ENCODE assay signal across 30 cellular contexts in genomic region chr2:166957686-166958085, GRCh38.
DNase-seq lines count a peak whose midpoint lies in the region; ATAC-seq, FAIRE-seq and TF ChIP-seq lines count a peak whose summit lies in the region.
"Had no signal": no experiment of that assay in that cellular context is flagged by ENCODE, and none has a peak within 500 bp of the region (broad histone marks: within the 10 kb centered on the region; RNA-seq: fewer than 3 reads in every experiment).

No MANE protein-coding gene starts in this region.

- H3K9me1 ChIP-seq in IMR-90 (ENCODE audit: insufficient read depth, low read length), result no peaks in the 10 kb centered on the region

- H4K91ac ChIP-seq in IMR-90 (ENCODE audit: insufficient read depth, low read depth, low read length), result no peak overlapping the region

- no peak overlapping the region for H3K4me3 ChIP-seq in IMR-90 (ENCODE audit: insufficient read depth, low read depth, low read length)
- no peak overlapping the region for H3K4me3 ChIP-seq in iPS-18a (ENCODE audit: low read length)
- H3K4me3 ChIP-seq in pancreas, result no peak overlapping the region
- H3K4me3 ChIP-seq: esophagus squamous epithelium, gastrocnemius medialis, Peyer's patch, right atrium auricular region, SJCRH30, suprapubic skin had no signal

- no peak overlapping the region for H2AK9ac ChIP-seq in IMR-90 (replicated peaks; ENCODE audit: low read depth, low read length, poor library complexity)

- H4K5ac ChIP-seq in IMR-90 (ENCODE audit: low read depth, low read length), result no peak overlapping the region

- intact Hi-C loops in IMR-90 (cut with micrococcal nuclease) (no loop called here), pancreas (cut with DNase I) (no loop called here), head of caudate nucleus (cut with DNase I) (no loop called here)

- H3K27me3 ChIP-seq in IMR-90 (ENCODE audit: control insufficient read depth, insufficient read depth, low read length) (no peaks in the 10 kb centered on the region), iPS-18a (ENCODE audit: control insufficient read depth, insufficient read depth, low read length) (no peaks in the 10 kb centered on the region), pancreas (no peaks in the 10 kb centered on the region)
- H3K27me3 ChIP-seq: esophagus squamous epithelium, gastrocnemius medialis, Peyer's patch, right atrium auricular region, SJCRH30, suprapubic skin had no signal

- H3K56ac ChIP-seq in IMR-90 (ENCODE audit: extremely low read depth, insufficient read depth, low read length), result no peak overlapping the region

- FAIRE-seq in pancreas (lab: Jason Lieb, UNC), result no peak
- FAIRE-seq: bronchial epithelial cell, GM12892, GM19239 had no signal

- in situ Hi-C loops in Caki2 (cut with HindIII; ENCODE audit: low pct_unique_long_range_greater_than_20kb, low sequenced_read_pairs), result no loop called here
- in situ Hi-C loops in IMR-90 (cut with MboI; ENCODE audit: low sequenced_read_pairs), result no loop called here

- TF ChIP-seq RAD21 in IMR-90 (IDR thresholded peaks at IDR 0.05; ENCODE audit: low read length), result no peak

- peak; percentile 55 for DNase-seq in Caki2 (ENCODE audit: low read depth)
- DNase-seq in IMR-90, result peak; percentile 64
- no peak for DNase-seq in pancreas
- DNase-seq in SHP77 (lab: John Stamatoyannopoulos, UW), result no peak
- no peak for DNase-seq in head of caudate nucleus
- DNase-seq: activated CD4-positive, alpha-beta T cell treated with anti-CD3 and anti-CD28 coated beads for 4 hours; activated naive CD4-positive, alpha-beta T cell treated with anti-CD3 and anti-CD28 coated beads for 36 hours; activated T-cell treated with anti-CD3 and anti-CD28 coated beads, Interleukin-2, amount 50 U/mL, for 72 hours; amniotic stem cell; cortex of kidney; esophagus squamous epithelium; gastrocnemius medialis; KG1; NCI-H1436; NCI-H2171 treated with DMSO at 0.1 percent for 48 hours; NCI-H526; occipital lobe; Peyer's patch; SJCRH30; stimulated activated CD4-positive, alpha-beta T cell treated with anti-CD3 and anti-CD28 coated beads, Interleukin-4, amount 100 ng/mL, for 24 hours; stimulated activated naive B cell treated with anti-CD40 and anti-IgM and Interleukin-4, amounts not matched to agents 10 μg/mL and 1 μg/mL and 100 μg/mL, for 72 hours; T-helper 17 cell had no signal

- no TSS peak for BruUV-seq in IMR-90 (replicated peaks; lab: Mats Ljungman, UMichigan)

- no peak overlapping the region for H3K23ac ChIP-seq in IMR-90 (ENCODE audit: low read depth, low read length)

- H2AK5ac ChIP-seq in IMR-90 (ENCODE audit: low read depth, low read length), result no peak overlapping the region

- H3K14ac ChIP-seq in IMR-90 (replicated peaks; ENCODE audit: low read depth, low read length), result no peak overlapping the region

- no peaks in the 10 kb centered on the region for H4K20me1 ChIP-seq in IMR-90 (ENCODE audit: insufficient read depth, low read length)

- no peak overlapping the region for H3K9ac ChIP-seq in IMR-90 (ENCODE audit: low read depth, low read length)
- H3K9ac ChIP-seq in iPS-18a (ENCODE audit: low read length), result no peak overlapping the region

- no peak overlapping the region for H2BK15ac ChIP-seq in IMR-90 (ENCODE audit: low read depth, low read length)

- CTCF ChIA-PET in IMR-90 (lab: Yijun Ruan, JAX), result no interaction called here

- no peaks in the 10 kb centered on the region for H3K79me1 ChIP-seq in IMR-90 (ENCODE audit: low read depth in 1 of 2, low read length in 2 of 2)

- H3K9me3 ChIP-seq in IMR-90 (ENCODE audit: control insufficient read depth, insufficient read depth, low read length) (no peaks in the 10 kb centered on the region), iPS-18a (ENCODE audit: control insufficient read depth, low read depth, low read length) (no peaks in the 10 kb centered on the region), pancreas (no peaks in the 10 kb centered on the region)
- H3K9me3 ChIP-seq: esophagus squamous epithelium, gastrocnemius medialis, Peyer's patch, right atrium auricular region, SJCRH30, suprapubic skin had no signal

- TF ChIP-seq CTCF in IMR-90 (conservative IDR thresholded peaks at IDR 0.05; ENCODE audit: low read depth, low read length) (no peak), pancreas (IDR thresholded peaks at IDR 0.05) (no peak)

- TF ChIP-seq POLR2A in IMR-90 (IDR thresholded peaks at IDR 0.05; ENCODE audit: low read depth, low read length), result no peak

- POLR2A ChIA-PET in IMR-90 (lab: Charles Lee; ENCODE audit: unreplicated experiment), result interaction anchor here (0.5 kb wide), 1 partner anchor 25 kb away, joined by 5 read pairs; no protein-coding TSS in a partner anchor

- H3K36me3 ChIP-seq in IMR-90 (ENCODE audit: control insufficient read depth, insufficient read depth, low read length) (no peaks in the 10 kb centered on the region), iPS-18a (ENCODE audit: control insufficient read depth, low read depth, low read length) (no peaks in the 10 kb centered on the region), pancreas (no peaks in the 10 kb centered on the region)
- H3K36me3 ChIP-seq: esophagus squamous epithelium, gastrocnemius medialis, Peyer's patch, right atrium auricular region, SJCRH30, suprapubic skin had no signal

- no peak overlapping the region; the same call in 1 of the 2 replicates for H3K18ac ChIP-seq in IMR-90 (ENCODE audit: low read depth, low read length)

- H4K8ac ChIP-seq in IMR-90 (ENCODE audit: low read depth in 2 of 2, low read length in 2 of 2), result peak overlapping the region; percentile 21 to 58; a peak in 2 of 4 replicates

- peak overlapping the region; percentile 36; the same call in 1 of the 2 replicates for H2BK20ac ChIP-seq in IMR-90 (ENCODE audit: low read depth, low read length)

- H3K4me2 ChIP-seq in IMR-90 (ENCODE audit: low read depth, low read length), result peak overlapping the region; percentile 12; the same call in 1 of the 2 replicates

- WGBS in IMR-90 (ENCODE audit: extremely low coverage in 2 of 2, insufficient read length in 1 of 2), 2 experiments, result no CpG with 5 or more reads among the region's 3 CpGs
- 3 to 8% methylated on average over 3 of the region's 3 CpGs for WGBS in pancreas, 2 donors

- peak overlapping the region; percentile 41 for H2BK120ac ChIP-seq in IMR-90 (ENCODE audit: low read depth, low read length)

- peak; percentile 87 for ATAC-seq in IMR-90 (ENCODE audit: low read depth)
- ATAC-seq in pancreas, result peak; percentile 67 to 80 (median 78)
- no peak for ATAC-seq in HG03108 (IDR thresholded peaks at IDR 0.05; ENCODE audit: unreplicated experiment)
- ATAC-seq: activated T-cell treated with anti-CD3 and anti-CD28 coated beads, Interleukin-2, amount 50 U/mL, for 72 hours; gastrocnemius medialis; HCT116; stimulated activated naive B cell treated with anti-CD40 and anti-IgM and Interleukin-4, amounts not matched to agents 10 μg/mL and 1 μg/mL and 100 μg/mL, for 72 hours; T-helper 17 cell had no signal

- H3K27ac ChIP-seq in IMR-90 (ENCODE audit: insufficient read depth, low read length) (no peak overlapping the region), iPS-18a (ENCODE audit: low read length) (peak overlapping the region; percentile 37), pancreas (no peak overlapping the region)
- H3K27ac ChIP-seq: esophagus squamous epithelium, gastrocnemius medialis, Peyer's patch, right atrium auricular region, SJCRH30, suprapubic skin had no signal

- H3K4me1 ChIP-seq in IMR-90 (ENCODE audit: control insufficient read depth, insufficient read depth, low read length) (peaks cover 5% of the 10 kb centered on the region), iPS-18a (ENCODE audit: control insufficient read depth, low read depth, low read length) (peaks cover 25% of the 10 kb centered on the region), pancreas (peaks cover 0 to 12% (median 11%) of the 10 kb centered on the region in 3 donors)
- H3K4me1 ChIP-seq: esophagus squamous epithelium, Peyer's patch, SJCRH30, suprapubic skin had no signal

- no peak overlapping the region for H3K4ac ChIP-seq in IMR-90 (ENCODE audit: low read depth, low read length)

- dilution Hi-C loops in IMR-90 (cut with HindIII; ENCODE audit: low sequenced_read_pairs, unreplicated experiment), result no loop called here

- H2AFZ ChIP-seq in IMR-90 (replicated peaks; ENCODE audit: low read length, poor library complexity), result no peak overlapping the region

- peak overlapping the region; percentile 18 for H2BK5ac ChIP-seq in IMR-90 (ENCODE audit: low read depth, low read length, poor library complexity, severe bottlenecking)

TF ChIP-seq in IMR-90, 13 proteins besides CTCF, POLR2A, EP300 and RAD21:
- TF ChIP-seq MXI1 (IDR thresholded peaks at IDR 0.05; ENCODE audit: borderline replicate concordance, low read depth, low read length), result no peak
- no peak for TF ChIP-seq NFE2L2 (IDR thresholded peaks at IDR 0.05; ENCODE audit: low read depth, low read length)
- no peak for TF ChIP-seq RFX5 (IDR thresholded peaks at IDR 0.05; ENCODE audit: low read depth, low read length)
- TF ChIP-seq USF2 (IDR thresholded peaks at IDR 0.05; ENCODE audit: low read depth, low read length), result no peak
- TF ChIP-seq RCOR1 (IDR thresholded peaks at IDR 0.05; ENCODE audit: insufficient replicate concordance, low read length), result no peak
- TF ChIP-seq SMC3 (IDR thresholded peaks at IDR 0.05; ENCODE audit: low read depth, low read length), result no peak
- no peak for TF ChIP-seq MAZ (IDR thresholded peaks at IDR 0.05; ENCODE audit: borderline replicate concordance, low read depth, low read length)
- TF ChIP-seq FOS (IDR thresholded peaks at IDR 0.05; ENCODE audit: low read depth, low read length), result no peak
- no peak for TF ChIP-seq MAFK (IDR thresholded peaks at IDR 0.05; ENCODE audit: low read depth, low read length)
- no peak for TF ChIP-seq ELK1 (IDR thresholded peaks at IDR 0.05; ENCODE audit: borderline replicate concordance, low read depth, low read length)
- no peak for TF ChIP-seq CEBPB (IDR thresholded peaks at IDR 0.05; ENCODE audit: low read depth, low read length)
- no peak for TF ChIP-seq BHLHE40 (IDR thresholded peaks at IDR 0.05; ENCODE audit: low read depth, low read length)
TF ChIP-seq in IMR-90: peak in this region for 0.

Comparison
In these comparisons a context has a peak if more than half of its experiments do, and no peak if none do; other contexts are left out.
1. DNase-seq: peak in Caki2 (single experiment) and IMR-90 (single experiment); none in pancreas (0 of 6), SHP77 (0 of 2) and head of caudate nucleus (0 of 42).